ENCODE assay signal across 15 cellular contexts in genomic region chr18:11761553-11761952, GRCh38.
A peak's percentile ranks its signal among the peaks of the same experiment; 100 is the strongest.
DNase-seq lines count a peak whose midpoint lies in the region; ATAC-seq and TF ChIP-seq lines count a peak whose summit lies in the region.
"Had no signal": no experiment of that assay in that cellular context is flagged by ENCODE, and none has a peak within 500 bp of the region (broad histone marks: within the 10 kb centered on the region; RNA-seq: fewer than 3 reads in every experiment).

No MANE protein-coding gene starts in this region.

- no peak for DNase-seq in left ventricle myocardium inferior
- DNase-seq in cardiac septum (ENCODE audit: low spot score) = no peak
- DNase-seq in SK-N-SH = no peak
- no peak for DNase-seq in foreskin keratinocyte
- DNase-seq in type B pancreatic cell (ENCODE audit: extremely low spot score, unreplicated experiment) = no peak
- DNase-seq in kidney glomerular epithelial cell (lab: John Stamatoyannopoulos, UW) = no peak
- no peak for DNase-seq in body of pancreas
- no peak for DNase-seq in activated naive CD4-positive, alpha-beta T cell treated with anti-CD3 and anti-CD28 coated beads for 36 hours
- DNase-seq: activated CD4-positive, alpha-beta T cell treated with anti-CD3 and anti-CD28 coated beads, Interleukin-2, amount 10 ng/mL, durations not matched to agents 24 days and 14 days; activated naive CD4-positive, alpha-beta T cell treated with anti-CD3 and anti-CD28 coated beads, Interleukin-2, amount 50 U/mL, for 16 hours; dorsolateral prefrontal cortex; GDM1; heart left ventricle; KBM-7 had no signal

- no peaks in the 10 kb centered on the region for H3F3A ChIP-seq in SK-N-SH (replicated peaks; ENCODE audit: insufficient read depth)

- H3K36me3 ChIP-seq in left ventricle myocardium inferior = no peaks in the 10 kb centered on the region
- no peaks in the 10 kb centered on the region for H3K36me3 ChIP-seq in SK-N-SH (replicated peaks in 1 of 2; ENCODE audit: control insufficient read depth in 1 of 2, insufficient read depth in 2 of 2, low read length in 1 of 2)
- H3K36me3 ChIP-seq in body of pancreas (replicated peaks in 1 of 2; ENCODE audit: insufficient read depth in 1 of 2, low read depth in 2 of 2) = no peaks in the 10 kb centered on the region
- H3K36me3 ChIP-seq: heart left ventricle had no signal

- peaks cover 5% of the 10 kb centered on the region for H3K27me3 Mint-ChIP-seq in type B pancreatic cell
- H3K27me3 Mint-ChIP-seq in activated naive CD4-positive, alpha-beta T cell treated with anti-CD3 and anti-CD28 coated beads for 36 hours (ENCODE audit: low read depth) = peaks cover 6% of the 10 kb centered on the region

- H3K27ac Mint-ChIP-seq in type B pancreatic cell = peak overlapping the region; percentile 44
- H3K27ac Mint-ChIP-seq in activated naive CD4-positive, alpha-beta T cell treated with anti-CD3 and anti-CD28 coated beads for 36 hours = no peak overlapping the region
- H3K27ac Mint-ChIP-seq: activated CD4-positive, alpha-beta T cell treated with anti-CD3 and anti-CD28 coated beads, Interleukin-2, amount 10 ng/mL, durations not matched to agents 24 days and 14 days had no signal

- 3% methylated on average over 2 of the region's 2 CpGs for WGBS in SK-N-SH (ENCODE audit: low lambda C conversion rate)
- WGBS in body of pancreas, 2 donors = 72 to 73% methylated on average over 2 of the region's 2 CpGs

- POLR2A ChIA-PET in SK-N-SH (lab: Yijun Ruan, JAX) = no interaction called here

- H2AFZ ChIP-seq in SK-N-SH (ENCODE audit: low read depth) = no peak overlapping the region

- H3K9me3 Mint-ChIP-seq in type B pancreatic cell = no peaks in the 10 kb centered on the region
- no peaks in the 10 kb centered on the region for H3K9me3 Mint-ChIP-seq in activated naive CD4-positive, alpha-beta T cell treated with anti-CD3 and anti-CD28 coated beads for 36 hours
- H3K9me3 Mint-ChIP-seq: activated CD4-positive, alpha-beta T cell treated with anti-CD3 and anti-CD28 coated beads, Interleukin-2, amount 10 ng/mL, durations not matched to agents 24 days and 14 days had no signal

- H3K4me1 ChIP-seq in left ventricle myocardium inferior = no peaks in the 10 kb centered on the region
- no peaks in the 10 kb centered on the region for H3K4me1 ChIP-seq in SK-N-SH (ENCODE audit: control insufficient read depth in 1 of 2, insufficient read depth in 2 of 2, low read depth in 1 of 2, low read length in 1 of 2)
- H3K4me1 ChIP-seq in foreskin keratinocyte = no peaks in the 10 kb centered on the region
- no peaks in the 10 kb centered on the region for H3K4me1 ChIP-seq in body of pancreas
- H3K4me1 ChIP-seq: heart left ventricle had no signal

- peaks cover 7% of the 10 kb centered on the region for H3K4me1 Mint-ChIP-seq in type B pancreatic cell (ENCODE audit: unreplicated experiment)
- H3K4me1 Mint-ChIP-seq in activated naive CD4-positive, alpha-beta T cell treated with anti-CD3 and anti-CD28 coated beads for 36 hours (ENCODE audit: low read depth) = no peaks in the 10 kb centered on the region
- H3K4me1 Mint-ChIP-seq: activated CD4-positive, alpha-beta T cell treated with anti-CD3 and anti-CD28 coated beads, Interleukin-2, amount 10 ng/mL, durations not matched to agents 24 days and 14 days had no signal

- no peak overlapping the region for H3K4me3 ChIP-seq in left ventricle myocardium inferior
- H3K4me3 ChIP-seq in SK-N-SH (ENCODE audit: low read depth in 2 of 2, low read length in 1 of 2) = no peak overlapping the region
- no peak overlapping the region for H3K4me3 ChIP-seq in body of pancreas
- H3K4me3 ChIP-seq: dorsolateral prefrontal cortex, heart left ventricle, SK-N-MC had no signal

- no peaks in the 10 kb centered on the region for H3K9me3 ChIP-seq in left ventricle myocardium inferior (replicated peaks)
- H3K9me3 ChIP-seq in SK-N-SH = no peaks in the 10 kb centered on the region
- no peaks in the 10 kb centered on the region for H3K9me3 ChIP-seq in body of pancreas
- H3K9me3 ChIP-seq: heart left ventricle had no signal

- no peak for TF ChIP-seq EP300 in SK-N-SH (IDR thresholded peaks at IDR 0.05; ENCODE audit: borderline replicate concordance in 1 of 2, low read depth in 1 of 2, low read length in 1 of 2)

- ATAC-seq in foreskin keratinocyte (peak; percentile 76), body of pancreas (no peak)
- ATAC-seq: heart left ventricle had no signal

- no peaks in the 10 kb centered on the region for H4K20me1 ChIP-seq in SK-N-SH (ENCODE audit: insufficient read depth)

- CTCF ChIA-PET in SK-N-SH (lab: Yijun Ruan, JAX) = interaction anchor here (1.0 kb wide), 1 partner anchor 29 kb away, joined by 3 read pairs; no protein-coding TSS in a partner anchor
- CTCF ChIA-PET in activated naive CD4-positive, alpha-beta T cell treated with anti-CD3 and anti-CD28 coated beads for 36 hours (lab: Charles Lee) = interaction anchor here (1.4 kb wide), 1 partner anchor 29 kb away, joined by 5 read pairs; no protein-coding TSS in a partner anchor

- H3K27ac ChIP-seq in left ventricle myocardium inferior (replicated peaks) (no peak overlapping the region), SK-N-SH (ENCODE audit: low read depth in 2 of 2, low read length in 1 of 2) (no peak overlapping the region), foreskin keratinocyte (no peak overlapping the region), body of pancreas (no peak overlapping the region)
- H3K27ac ChIP-seq: dorsolateral prefrontal cortex, heart left ventricle, SK-N-MC had no signal

- H3K79me2 ChIP-seq in SK-N-SH (ENCODE audit: insufficient read depth) = no peaks in the 10 kb centered on the region

- H3K9me2 ChIP-seq in SK-N-SH = no peaks in the 10 kb centered on the region

- peak; percentile 31 for TF ChIP-seq CTCF in left ventricle myocardium inferior (IDR thresholded peaks at IDR 0.05; ENCODE audit: borderline replicate concordance)
- TF ChIP-seq CTCF in SK-N-SH (IDR thresholded peaks at IDR 0.05) = peak; percentile 26; the same call in 1 of the 2 replicates
- peak; percentile 50 for TF ChIP-seq CTCF in foreskin keratinocyte (conservative IDR thresholded peaks at IDR 0.05)
- TF ChIP-seq CTCF in type B pancreatic cell (conservative IDR thresholded peaks at IDR 0.05) = peak; percentile 63
- peak in 1 of 7 experiments; percentile 6 for TF ChIP-seq CTCF in body of pancreas (IDR thresholded peaks at IDR 0.05)

- H3K27me3 ChIP-seq in left ventricle myocardium inferior (ENCODE audit: low read depth) = no peaks in the 10 kb centered on the region
- H3K27me3 ChIP-seq in SK-N-SH (ENCODE audit: insufficient read depth) = peaks cover 60% of the 10 kb centered on the region
- peaks cover 5% of the 10 kb centered on the region for H3K27me3 ChIP-seq in foreskin keratinocyte
- no peaks in the 10 kb centered on the region for H3K27me3 ChIP-seq in body of pancreas
- H3K27me3 ChIP-seq: dorsolateral prefrontal cortex, heart left ventricle had no signal

- no peak overlapping the region for H3K4me2 ChIP-seq in SK-N-SH

- H3K9ac ChIP-seq in SK-N-SH = no peak overlapping the region

- no peak for TF ChIP-seq RAD21 in SK-N-SH (IDR thresholded peaks at IDR 0.05; ENCODE audit: low read length)

- intact Hi-C loops in left ventricle myocardium inferior (cut with micrococcal nuclease) = no loop called here
- intact Hi-C loops in cardiac septum (cut with DNase I) = no loop called here
- intact Hi-C loops in body of pancreas (cut with DNase I) = no loop called here
- intact Hi-C loops in activated naive CD4-positive, alpha-beta T cell treated with anti-CD3 and anti-CD28 coated beads for 36 hours (cut with micrococcal nuclease) = no loop called here

- H3K36me3 Mint-ChIP-seq in type B pancreatic cell = no peaks in the 10 kb centered on the region
- no peaks in the 10 kb centered on the region for H3K36me3 Mint-ChIP-seq in activated naive CD4-positive, alpha-beta T cell treated with anti-CD3 and anti-CD28 coated beads for 36 hours (ENCODE audit: low read depth)

- no peak overlapping the region for H3K4me3 Mint-ChIP-seq in type B pancreatic cell
- no peak overlapping the region for H3K4me3 Mint-ChIP-seq in activated naive CD4-positive, alpha-beta T cell treated with anti-CD3 and anti-CD28 coated beads for 36 hours
- H3K4me3 Mint-ChIP-seq: activated CD4-positive, alpha-beta T cell treated with anti-CD3 and anti-CD28 coated beads, Interleukin-2, amount 10 ng/mL, durations not matched to agents 24 days and 14 days had no signal

- TF ChIP-seq POLR2A in body of pancreas (IDR thresholded peaks at IDR 0.05) = no peak

TF ChIP-seq in SK-N-SH, 30 proteins besides CTCF, POLR2A, EP300 and RAD21:
- no peak for TF ChIP-seq MXI1 (IDR thresholded peaks at IDR 0.05; ENCODE audit: low read depth, low read length)
- TF ChIP-seq, protein P1, sequence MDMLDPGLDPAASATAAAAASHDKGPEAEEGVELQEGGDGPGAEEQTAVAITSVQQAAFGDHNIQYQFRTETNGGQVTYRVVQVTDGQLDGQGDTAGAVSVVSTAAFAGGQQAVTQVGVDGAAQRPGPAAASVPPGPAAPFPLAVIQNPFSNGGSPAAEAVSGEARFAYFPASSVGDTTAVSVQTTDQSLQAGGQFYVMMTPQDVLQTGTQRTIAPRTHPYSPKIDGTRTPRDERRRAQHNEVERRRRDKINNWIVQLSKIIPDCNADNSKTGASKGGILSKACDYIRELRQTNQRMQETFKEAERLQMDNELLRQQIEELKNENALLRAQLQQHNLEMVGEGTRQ (IDR thresholded peaks at IDR 0.05; ENCODE audit: borderline replicate concordance, low read depth, low read length) = no peak
- TF ChIP-seq CHD2 (IDR thresholded peaks at IDR 0.05; ENCODE audit: low read length, partially characterized antibody) = no peak
- no peak for TF ChIP-seq RCOR1 (IDR thresholded peaks at IDR 0.05; ENCODE audit: low read length)
- TF ChIP-seq ELF1 (IDR thresholded peaks at IDR 0.05) = no peak
- no peak for TF ChIP-seq TCF12 (IDR thresholded peaks at IDR 0.05)
- no peak for TF ChIP-seq JUND (IDR thresholded peaks at IDR 0.05)
TF ChIP-seq in SK-N-SH: peak in this region for 0.
